Comparison of ENCODE assay signal across 23 cellular contexts in the genomic region with DNA sequence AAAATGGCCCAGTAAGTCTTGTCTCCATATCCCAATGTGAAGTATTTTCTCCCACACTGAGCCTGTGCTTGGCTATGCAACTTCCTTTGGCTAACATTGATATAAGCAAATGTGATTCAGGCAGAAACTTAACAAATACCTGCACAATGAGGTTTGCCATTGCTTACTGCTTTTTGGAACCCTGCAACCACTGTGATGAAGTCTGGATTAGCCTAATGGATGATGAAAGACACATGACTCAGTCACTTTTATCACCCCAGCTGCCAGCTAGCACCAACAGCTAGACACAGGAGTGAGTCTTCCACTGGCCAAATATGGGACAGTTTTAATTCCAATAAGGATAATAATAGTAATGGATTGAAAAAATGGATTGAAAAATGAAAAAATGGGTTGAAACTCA.
"Had no signal": no experiment of that assay in that cellular context is flagged by ENCODE, and none has a peak within 500 bp of the region (broad histone marks: within the 10 kb centered on the region; RNA-seq: fewer than 3 reads in every experiment).

No MANE protein-coding gene starts in this region.

- H3K27me3 ChIP-seq: body of pancreas, transverse colon had no signal

- H3K36me3 Mint-ChIP-seq: activated naive CD8-positive, alpha-beta T cell treated with anti-CD3 and anti-CD28 coated beads for 36 hours had no signal

- H3K36me3 ChIP-seq: transverse colon had no signal

- H3K4me1 ChIP-seq: body of pancreas, transverse colon had no signal

- H3K27ac Mint-ChIP-seq: activated CD4-positive, alpha-beta T cell treated with anti-CD3 and anti-CD28 coated beads, Interleukin-2, amount 10 ng/mL, durations not matched to agents 24 days and 14 days; activated CD8-positive, alpha-beta T cell treated with anti-CD3 and anti-CD28 coated beads, Interleukin-2, amount 10 ng/mL, durations not matched to agents 7 days and 5 days; activated naive CD8-positive, alpha-beta T cell treated with anti-CD3 and anti-CD28 coated beads for 36 hours; immature natural killer cell; nephron had no signal

- H3K9me3 ChIP-seq: body of pancreas, transverse colon had no signal

- H3K4me3 Mint-ChIP-seq: activated CD4-positive, alpha-beta T cell treated with anti-CD3 and anti-CD28 coated beads, Interleukin-2, amount 10 ng/mL, durations not matched to agents 24 days and 14 days; activated CD8-positive, alpha-beta T cell treated with anti-CD3 and anti-CD28 coated beads, Interleukin-2, amount 10 ng/mL, durations not matched to agents 7 days and 5 days; activated naive CD8-positive, alpha-beta T cell treated with anti-CD3 and anti-CD28 coated beads for 36 hours; central memory CD8-positive, alpha-beta T cell; immature natural killer cell; nephron had no signal

- H3K27me3 Mint-ChIP-seq: activated CD4-positive, alpha-beta T cell treated with anti-CD3 and anti-CD28 coated beads, Interleukin-2, amount 10 ng/mL, durations not matched to agents 24 days and 14 days; activated naive CD8-positive, alpha-beta T cell treated with anti-CD3 and anti-CD28 coated beads for 36 hours; central memory CD8-positive, alpha-beta T cell had no signal

- H3K27ac ChIP-seq: body of pancreas, transverse colon had no signal

- H3K9me3 Mint-ChIP-seq: activated CD4-positive, alpha-beta T cell treated with anti-CD3 and anti-CD28 coated beads, Interleukin-2, amount 10 ng/mL, durations not matched to agents 24 days and 14 days; nephron had no signal

- FAIRE-seq: endothelial cell of umbilical vein, small intestine, TTC549 had no signal

- H3K4me1 Mint-ChIP-seq: activated CD4-positive, alpha-beta T cell treated with anti-CD3 and anti-CD28 coated beads, Interleukin-2, amount 10 ng/mL, durations not matched to agents 24 days and 14 days; activated naive CD8-positive, alpha-beta T cell treated with anti-CD3 and anti-CD28 coated beads for 36 hours; central memory CD8-positive, alpha-beta T cell; immature natural killer cell; nephron had no signal

- H3K4me3 ChIP-seq: body of pancreas, transverse colon had no signal

- ATAC-seq: activated CD8-positive, alpha-beta T cell treated with anti-CD3 and anti-CD28 coated beads, Interleukin-2, amount 10 ng/mL, durations not matched to agents 7 days and 5 days; body of pancreas; left colon had no signal

- DNase-seq: activated CD4-positive, alpha-beta T cell treated with anti-CD3 and anti-CD28 coated beads, Interleukin-2, amount 10 ng/mL, durations not matched to agents 24 days and 14 days; activated CD4-positive, CD25-positive, alpha-beta regulatory T cell; activated CD8-positive, alpha-beta memory T cell treated with anti-CD3 and anti-CD28 coated beads, Interleukin-2, amount 50 U/mL, for 4 hours; activated CD8-positive, alpha-beta T cell treated with anti-CD3 and anti-CD28 coated beads, Interleukin-2, amount 10 ng/mL, durations not matched to agents 7 days and 5 days; activated naive CD8-positive, alpha-beta T cell treated with anti-CD3 and anti-CD28 coated beads for 36 hours; amygdala; body of pancreas; effector CD8-positive, alpha-beta T cell; foreskin melanocyte; head of caudate nucleus; immature natural killer cell; left colon; nucleus accumbens; small intestine; stimulated activated CD4-positive, alpha-beta T cell treated with anti-CD3 and anti-CD28 coated beads, Interleukin-4, amount 100 ng/mL, for 4 hours; stimulated activated CD8-positive, alpha-beta memory T cell treated with anti-CD3 and anti-CD28 coated beads, Interleukin-4, amount 100 ng/mL, for 48 hours; stimulated activated naive CD4-positive, alpha-beta T cell treated with Interleukin-2 at 50 U/mL for 16 hours; substantia nigra; transverse colon had no signal
